18 cellular contexts compared by ENCODE assay signal in genomic region chr7:158664406-158664805, GRCh38. TPM values are rescaled to one million over a fixed set of nuclear protein-coding genes. Genes with fewer than 3 reads are reported as not detected.
DNase-seq lines count a peak whose midpoint lies in the region; ATAC-seq and TF ChIP-seq lines count a peak whose summit lies in the region.
"Had no signal": no experiment of that assay in that cellular context is flagged by ENCODE, and none has a peak within 500 bp of the region (broad histone marks: within the 10 kb centered on the region; RNA-seq: fewer than 3 reads in every experiment).

No MANE protein-coding gene starts in this region.

- ATAC-seq in activated CD4-positive, alpha-beta T cell treated with anti-CD3 and anti-CD28 coated beads for 36 hours, result no peak
- ATAC-seq in activated CD4-positive, CD25-positive, alpha-beta regulatory T cell treated with anti-CD3 and anti-CD28 coated beads, Interleukin-2, amount 50 U/mL, for 24 hours, result no peak
- ATAC-seq: CD8-positive, alpha-beta T cell had no signal

- H3K9me3 Mint-ChIP-seq in activated CD4-positive, alpha-beta T cell treated with anti-CD3 and anti-CD28 coated beads for 36 hours (ENCODE audit: low read depth), result no peaks in the 10 kb centered on the region
- no peaks in the 10 kb centered on the region for H3K9me3 Mint-ChIP-seq in activated naive CD8-positive, alpha-beta T cell (ENCODE audit: low read depth)
- no peaks in the 10 kb centered on the region for H3K9me3 Mint-ChIP-seq in activated naive CD8-positive, alpha-beta T cell treated with anti-CD3 and anti-CD28 coated beads for 36 hours
- no peaks in the 10 kb centered on the region for H3K9me3 Mint-ChIP-seq in activated CD4-positive, alpha-beta memory T cell treated with anti-CD3 and anti-CD28 coated beads for 36 hours
- no peaks in the 10 kb centered on the region for H3K9me3 Mint-ChIP-seq in nephron progenitor cell
- H3K9me3 Mint-ChIP-seq: CD8-positive, alpha-beta T cell had no signal

- no peak overlapping the region for H3K4me3 Mint-ChIP-seq in activated CD4-positive, alpha-beta T cell treated with anti-CD3 and anti-CD28 coated beads for 36 hours
- H3K4me3 Mint-ChIP-seq in activated naive CD8-positive, alpha-beta T cell, result no peak overlapping the region
- no peak overlapping the region for H3K4me3 Mint-ChIP-seq in activated naive CD8-positive, alpha-beta T cell treated with anti-CD3 and anti-CD28 coated beads for 36 hours
- H3K4me3 Mint-ChIP-seq in activated CD4-positive, alpha-beta memory T cell treated with anti-CD3 and anti-CD28 coated beads for 36 hours, result no peak overlapping the region
- no peak overlapping the region for H3K4me3 Mint-ChIP-seq in nephron progenitor cell
- H3K4me3 Mint-ChIP-seq: CD8-positive, alpha-beta T cell had no signal

- DNase-seq in activated CD4-positive, alpha-beta T cell treated with anti-CD3 and anti-CD28 coated beads for 36 hours, result peak; percentile 49
- DNase-seq in activated CD4-positive, alpha-beta T cell treated with anti-CD3 and anti-CD28 coated beads, Interleukin-2, amount 50 U/mL, for 1 hour, result no peak
- no peak for DNase-seq in activated naive CD8-positive, alpha-beta T cell treated with anti-CD3 and anti-CD28 coated beads for 36 hours
- DNase-seq in activated CD4-positive, alpha-beta memory T cell treated with anti-CD3 and anti-CD28 coated beads for 36 hours, result peak; percentile 33
- no peak for DNase-seq in nephron progenitor cell
- DNase-seq in EL, result no peak
- DNase-seq: CD8-positive, alpha-beta T cell; DMS79; H7; Karpas-422; MG63; NCI-H1092 treated with DMSO at 0.1 percent for 48 hours; NCI-H1694 treated with DMSO at 0.1 percent for 48 hours; NCI-H2107; NCI-H2227 treated with DMSO at 0.1 percent for 48 hours; NCI-H524 had no signal

- H3K27ac Mint-ChIP-seq in activated CD4-positive, alpha-beta T cell treated with anti-CD3 and anti-CD28 coated beads for 36 hours, result no peak overlapping the region
- H3K27ac Mint-ChIP-seq in activated naive CD8-positive, alpha-beta T cell, result peak overlapping the region; percentile 2
- no peak overlapping the region for H3K27ac Mint-ChIP-seq in activated naive CD8-positive, alpha-beta T cell treated with anti-CD3 and anti-CD28 coated beads for 36 hours
- no peak overlapping the region for H3K27ac Mint-ChIP-seq in activated CD4-positive, alpha-beta memory T cell treated with anti-CD3 and anti-CD28 coated beads for 36 hours
- H3K27ac Mint-ChIP-seq in nephron progenitor cell, result peak overlapping the region; percentile 31
- H3K27ac Mint-ChIP-seq: CD8-positive, alpha-beta T cell had no signal

- peaks cover 14% of the 10 kb centered on the region for H3K4me1 Mint-ChIP-seq in activated CD4-positive, alpha-beta T cell treated with anti-CD3 and anti-CD28 coated beads for 36 hours
- no peaks in the 10 kb centered on the region for H3K4me1 Mint-ChIP-seq in activated naive CD8-positive, alpha-beta T cell (ENCODE audit: low read depth)
- no peaks in the 10 kb centered on the region for H3K4me1 Mint-ChIP-seq in activated naive CD8-positive, alpha-beta T cell treated with anti-CD3 and anti-CD28 coated beads for 36 hours
- H3K4me1 Mint-ChIP-seq in activated CD4-positive, alpha-beta memory T cell treated with anti-CD3 and anti-CD28 coated beads for 36 hours (ENCODE audit: low read depth), result peaks cover 21% of the 10 kb centered on the region
- no peaks in the 10 kb centered on the region for H3K4me1 Mint-ChIP-seq in nephron progenitor cell

- CTCF ChIA-PET in activated CD4-positive, alpha-beta T cell treated with anti-CD3 and anti-CD28 coated beads for 36 hours (lab: Charles Lee), result interaction anchor here (0.6 to 1.8 kb wide), 2 partner anchors 14 kb away, joined by 3 to 5 read pairs; no protein-coding TSS in a partner anchor
- CTCF ChIA-PET in activated CD4-positive, alpha-beta memory T cell treated with anti-CD3 and anti-CD28 coated beads for 36 hours (lab: Charles Lee), result interaction anchor here (1.0 to 1.4 kb wide), 2 partner anchors 17 to 313 kb away, joined by 3 to 5 read pairs; no protein-coding TSS in a partner anchor

- intact Hi-C loops in activated CD4-positive, alpha-beta T cell treated with anti-CD3 and anti-CD28 coated beads for 36 hours (cut with DNase I, micrococcal nuclease), result no loop called here
- intact Hi-C loops in activated CD4-positive, alpha-beta memory T cell treated with anti-CD3 and anti-CD28 coated beads for 36 hours (cut with micrococcal nuclease), result no loop called here

- POLR2A ChIA-PET in activated CD4-positive, alpha-beta T cell treated with anti-CD3 and anti-CD28 coated beads for 36 hours (lab: Charles Lee), result no interaction called here
- POLR2A ChIA-PET in activated CD4-positive, alpha-beta memory T cell treated with anti-CD3 and anti-CD28 coated beads for 36 hours (lab: Charles Lee), result no interaction called here

- TF ChIP-seq CTCF in nephron progenitor cell (IDR thresholded peaks at IDR 0.05), result no peak

- H3K36me3 Mint-ChIP-seq in activated CD4-positive, alpha-beta T cell treated with anti-CD3 and anti-CD28 coated beads for 36 hours (ENCODE audit: low read depth), result peaks cover 44% of the 10 kb centered on the region
- H3K36me3 Mint-ChIP-seq in activated naive CD8-positive, alpha-beta T cell, result peaks cover 8% of the 10 kb centered on the region
- peaks cover 26% of the 10 kb centered on the region for H3K36me3 Mint-ChIP-seq in activated naive CD8-positive, alpha-beta T cell treated with anti-CD3 and anti-CD28 coated beads for 36 hours
- peaks cover 47% of the 10 kb centered on the region for H3K36me3 Mint-ChIP-seq in activated CD4-positive, alpha-beta memory T cell treated with anti-CD3 and anti-CD28 coated beads for 36 hours
- peaks cover 48% of the 10 kb centered on the region for H3K36me3 Mint-ChIP-seq in nephron progenitor cell (ENCODE audit: low read depth)

- H3K27me3 Mint-ChIP-seq in activated CD4-positive, alpha-beta T cell treated with anti-CD3 and anti-CD28 coated beads for 36 hours, result no peaks in the 10 kb centered on the region
- no peaks in the 10 kb centered on the region for H3K27me3 Mint-ChIP-seq in activated naive CD8-positive, alpha-beta T cell
- no peaks in the 10 kb centered on the region for H3K27me3 Mint-ChIP-seq in activated naive CD8-positive, alpha-beta T cell treated with anti-CD3 and anti-CD28 coated beads for 36 hours
- H3K27me3 Mint-ChIP-seq in activated CD4-positive, alpha-beta memory T cell treated with anti-CD3 and anti-CD28 coated beads for 36 hours, result no peaks in the 10 kb centered on the region
- no peaks in the 10 kb centered on the region for H3K27me3 Mint-ChIP-seq in nephron progenitor cell (ENCODE audit: low read depth, poor library complexity)

RNA-seq across cellular contexts. Expression of gene NCAPG2, which starts 40.2 kb away (rescaled TPM):
- 100 to 1,000 TPM in 1 of 2 experiments, 10 to 100 TPM in 1; 85.4 to 127 TPM for total RNA-seq in activated CD4-positive, alpha-beta T cell treated with anti-CD3 and anti-CD28 coated beads for 36 hours
- 100 to 1,000 TPM; 104 to 108 TPM for total RNA-seq in activated naive CD8-positive, alpha-beta T cell treated with anti-CD3 and anti-CD28 coated beads for 36 hours
- 100 to 1,000 TPM; 145 to 149 TPM for total RNA-seq in activated CD4-positive, alpha-beta memory T cell treated with anti-CD3 and anti-CD28 coated beads for 36 hours

Comparison
In these comparisons a context has a peak if more than half of its experiments do, and no peak if none do; other contexts are left out.
1. DNase-seq: peak in activated CD4-positive, alpha-beta T cell treated with anti-CD3 and anti-CD28 coated beads for 36 hours (single experiment) and activated CD4-positive, alpha-beta memory T cell treated with anti-CD3 and anti-CD28 coated beads for 36 hours (single experiment); none in activated CD4-positive, alpha-beta T cell treated with anti-CD3 and anti-CD28 coated beads, Interleukin-2, amount 50 U/mL, for 1 hour (single experiment), activated naive CD8-positive, alpha-beta T cell treated with anti-CD3 and anti-CD28 coated beads for 36 hours (single experiment), nephron progenitor cell (single experiment) and EL (single experiment).
2. H3K27ac Mint-ChIP-seq: peak in activated naive CD8-positive, alpha-beta T cell (single experiment) and nephron progenitor cell (single experiment); none in activated CD4-positive, alpha-beta T cell treated with anti-CD3 and anti-CD28 coated beads for 36 hours (single experiment), activated naive CD8-positive, alpha-beta T cell treated with anti-CD3 and anti-CD28 coated beads for 36 hours (single experiment) and activated CD4-positive, alpha-beta memory T cell treated with anti-CD3 and anti-CD28 coated beads for 36 hours (single experiment).